1 cellular context compared by ENCODE assay signal in the genomic region with DNA sequence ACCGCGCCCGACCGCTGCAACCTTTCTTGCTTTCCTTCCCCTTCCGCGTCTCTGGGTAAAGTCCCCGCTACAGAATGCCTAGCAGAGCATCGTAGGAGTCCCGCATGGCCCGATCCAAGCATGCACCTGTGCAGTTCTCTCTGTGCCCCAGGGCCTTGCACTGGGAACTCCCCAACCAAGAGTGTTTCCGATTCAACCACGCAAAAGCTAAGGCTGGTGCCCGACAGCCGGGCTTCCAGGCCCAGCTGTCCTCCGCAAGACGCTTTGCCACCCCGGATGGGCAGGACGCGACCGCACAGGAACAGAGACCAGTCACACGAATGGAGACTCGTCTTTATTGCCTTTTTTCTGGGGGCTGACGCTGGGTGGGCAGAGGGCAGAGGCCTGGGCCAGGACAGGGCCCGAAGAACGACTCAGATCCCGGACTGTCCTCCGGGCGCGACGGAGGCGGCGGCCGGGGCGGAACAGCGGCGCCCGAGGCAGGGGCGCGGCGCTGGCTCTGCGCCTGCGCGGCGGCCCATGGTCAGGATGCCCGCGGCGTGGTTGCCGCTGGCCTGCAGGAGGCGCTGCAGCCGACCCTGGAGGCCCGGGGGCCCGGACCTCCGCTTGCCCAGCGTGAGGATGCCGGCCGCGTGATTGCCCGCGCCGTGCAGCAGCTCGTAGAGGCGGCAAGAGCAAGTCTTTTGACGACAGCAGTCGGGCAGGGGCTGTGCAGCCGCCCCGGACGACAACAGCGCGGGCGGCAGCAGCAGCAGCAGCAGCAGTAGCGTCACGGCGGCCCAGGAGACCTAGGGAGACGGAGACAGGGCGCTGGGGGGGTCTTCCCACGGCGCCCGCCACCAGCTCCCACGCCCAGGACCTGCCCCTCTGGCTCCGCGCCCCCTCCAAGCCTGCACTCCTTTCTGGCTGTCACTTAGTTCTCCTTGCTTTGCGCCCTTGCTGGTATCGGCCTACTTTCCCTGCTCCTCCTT.
TF ChIP-seq lines count a peak whose summit lies in the region.

No MANE protein-coding gene starts in this region.

TF ChIP-seq in HepG2, 621 proteins besides CTCF, POLR2A, EP300 and RAD21 (continued from another document and continues in another):
- no peak for TF ChIP-seq RNF219 (CRISPR knock-in tag; IDR thresholded peaks at IDR 0.05)
- TF ChIP-seq, protein P1, sequence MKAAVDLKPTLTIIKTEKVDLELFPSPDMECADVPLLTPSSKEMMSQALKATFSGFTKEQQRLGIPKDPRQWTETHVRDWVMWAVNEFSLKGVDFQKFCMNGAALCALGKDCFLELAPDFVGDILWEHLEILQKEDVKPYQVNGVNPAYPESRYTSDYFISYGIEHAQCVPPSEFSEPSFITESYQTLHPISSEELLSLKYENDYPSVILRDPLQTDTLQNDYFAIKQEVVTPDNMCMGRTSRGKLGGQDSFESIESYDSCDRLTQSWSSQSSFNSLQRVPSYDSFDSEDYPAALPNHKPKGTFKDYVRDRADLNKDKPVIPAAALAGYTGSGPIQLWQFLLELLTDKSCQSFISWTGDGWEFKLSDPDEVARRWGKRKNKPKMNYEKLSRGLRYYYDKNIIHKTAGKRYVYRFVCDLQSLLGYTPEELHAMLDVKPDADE (CRISPR knock-in tag; IDR thresholded peaks at IDR 0.05): peak; percentile 91; the same call in 1 of the 2 replicates
- TF ChIP-seq CCAR2 (optimal IDR thresholded peaks at IDR 0.05; ENCODE audit: low read depth, low read length): no peak
- TF ChIP-seq, protein P2, sequence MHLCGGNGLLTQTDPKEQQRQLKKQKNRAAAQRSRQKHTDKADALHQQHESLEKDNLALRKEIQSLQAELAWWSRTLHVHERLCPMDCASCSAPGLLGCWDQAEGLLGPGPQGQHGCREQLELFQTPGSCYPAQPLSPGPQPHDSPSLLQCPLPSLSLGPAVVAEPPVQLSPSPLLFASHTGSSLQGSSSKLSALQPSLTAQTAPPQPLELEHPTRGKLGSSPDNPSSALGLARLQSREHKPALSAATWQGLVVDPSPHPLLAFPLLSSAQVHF (CRISPR knock-in tag; IDR thresholded peaks at IDR 0.05): peak; percentile 91
- TF ChIP-seq, protein P3, sequence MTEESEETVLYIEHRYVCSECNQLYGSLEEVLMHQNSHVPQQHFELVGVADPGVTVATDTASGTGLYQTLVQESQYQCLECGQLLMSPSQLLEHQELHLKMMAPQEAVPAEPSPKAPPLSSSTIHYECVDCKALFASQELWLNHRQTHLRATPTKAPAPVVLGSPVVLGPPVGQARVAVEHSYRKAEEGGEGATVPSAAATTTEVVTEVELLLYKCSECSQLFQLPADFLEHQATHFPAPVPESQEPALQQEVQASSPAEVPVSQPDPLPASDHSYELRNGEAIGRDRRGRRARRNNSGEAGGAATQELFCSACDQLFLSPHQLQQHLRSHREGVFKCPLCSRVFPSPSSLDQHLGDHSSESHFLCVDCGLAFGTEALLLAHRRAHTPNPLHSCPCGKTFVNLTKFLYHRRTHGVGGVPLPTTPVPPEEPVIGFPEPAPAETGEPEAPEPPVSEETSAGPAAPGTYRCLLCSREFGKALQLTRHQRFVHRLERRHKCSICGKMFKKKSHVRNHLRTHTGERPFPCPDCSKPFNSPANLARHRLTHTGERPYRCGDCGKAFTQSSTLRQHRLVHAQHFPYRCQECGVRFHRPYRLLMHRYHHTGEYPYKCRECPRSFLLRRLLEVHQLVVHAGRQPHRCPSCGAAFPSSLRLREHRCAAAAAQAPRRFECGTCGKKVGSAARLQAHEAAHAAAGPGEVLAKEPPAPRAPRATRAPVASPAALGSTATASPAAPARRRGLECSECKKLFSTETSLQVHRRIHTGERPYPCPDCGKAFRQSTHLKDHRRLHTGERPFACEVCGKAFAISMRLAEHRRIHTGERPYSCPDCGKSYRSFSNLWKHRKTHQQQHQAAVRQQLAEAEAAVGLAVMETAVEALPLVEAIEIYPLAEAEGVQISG (CRISPR knock-in tag; IDR thresholded peaks at IDR 0.05): peak; percentile 80
- TF ChIP-seq, protein P4, sequence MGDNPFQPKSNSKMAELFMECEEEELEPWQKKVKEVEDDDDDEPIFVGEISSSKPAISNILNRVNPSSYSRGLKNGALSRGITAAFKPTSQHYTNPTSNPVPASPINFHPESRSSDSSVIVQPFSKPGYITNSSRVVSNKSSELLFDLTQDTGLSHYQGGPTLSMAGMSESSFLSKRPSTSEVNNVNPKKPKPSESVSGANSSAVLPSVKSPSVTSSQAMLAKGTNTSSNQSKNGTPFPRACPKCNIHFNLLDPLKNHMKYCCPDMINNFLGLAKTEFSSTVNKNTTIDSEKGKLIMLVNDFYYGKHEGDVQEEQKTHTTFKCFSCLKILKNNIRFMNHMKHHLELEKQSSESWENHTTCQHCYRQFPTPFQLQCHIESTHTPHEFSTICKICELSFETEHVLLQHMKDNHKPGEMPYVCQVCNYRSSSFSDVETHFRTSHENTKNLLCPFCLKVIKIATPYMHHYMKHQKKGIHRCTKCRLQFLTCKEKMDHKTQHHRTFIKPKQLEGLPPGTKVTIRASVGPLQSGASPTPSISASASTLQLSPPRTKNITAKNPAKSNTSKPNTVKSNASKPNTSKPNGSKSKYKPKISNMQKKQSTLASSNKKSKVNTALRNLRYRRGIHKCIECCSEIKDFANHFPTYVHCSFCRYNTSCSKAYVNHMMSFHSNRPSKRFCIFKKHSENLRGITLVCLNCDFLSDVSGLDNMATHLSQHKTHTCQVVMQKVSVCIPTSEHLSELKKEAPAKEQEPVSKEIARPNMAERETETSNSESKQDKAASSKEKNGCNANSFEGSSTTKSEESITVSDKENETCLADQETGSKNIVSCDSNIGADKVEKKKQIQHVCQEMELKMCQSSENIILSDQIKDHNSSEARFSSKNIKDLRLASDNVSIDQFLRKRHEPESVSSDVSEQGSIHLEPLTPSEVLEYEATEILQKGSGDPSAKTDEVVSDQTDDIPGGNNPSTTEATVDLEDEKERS (CRISPR knock-in tag; IDR thresholded peaks at IDR 0.05): peak; percentile 46; the same call in 1 of the 2 replicates
- TF ChIP-seq SOX5 (CRISPR knock-in tag; IDR thresholded peaks at IDR 0.05; ENCODE audit: borderline replicate concordance): peak; percentile 11; the same call in 1 of the 2 replicates
- TF ChIP-seq MXI1 (IDR thresholded peaks at IDR 0.05; ENCODE audit: borderline replicate concordance, low read depth, low read length): peak; percentile 69; the same call in 1 of the 3 replicates
- TF ChIP-seq ZNF891 (CRISPR knock-in tag; IDR thresholded peaks at IDR 0.05): peak; percentile 93
- peak; percentile 80 for TF ChIP-seq NRL (CRISPR knock-in tag; IDR thresholded peaks at IDR 0.05; ENCODE audit: borderline replicate concordance)
- TF ChIP-seq LCORL (IDR thresholded peaks at IDR 0.05): no peak
- peak; percentile 4; the same call in 1 of the 2 replicates for TF ChIP-seq LCORL (CRISPR knock-in tag; IDR thresholded peaks at IDR 0.05)
- TF ChIP-seq ZNF558 (CRISPR knock-in tag; IDR thresholded peaks at IDR 0.05; ENCODE audit: borderline replicate concordance): peak; percentile 72; the same call in 1 of the 2 replicates
- peak in 1 of 2 experiments; percentile 36; a peak in 1 of 4 replicates for TF ChIP-seq ATF4 (CRISPR knock-in tag; IDR thresholded peaks at IDR 0.05)
- no peak for TF ChIP-seq SRF (IDR thresholded peaks at IDR 0.05; ENCODE audit: low read depth, low read length)
- no peak for TF ChIP-seq SP5 (CRISPR knock-in tag; IDR thresholded peaks at IDR 0.05; ENCODE audit: borderline replicate concordance, low read depth)
- peak; percentile 81 for TF ChIP-seq ZBTB7A (CRISPR knock-in tag; IDR thresholded peaks at IDR 0.05)
- TF ChIP-seq HINFP (CRISPR knock-in tag; IDR thresholded peaks at IDR 0.05; ENCODE audit: low read depth): peak; percentile 53
- no peak; the same call in 1 of the 2 replicates for TF ChIP-seq ZNF652 (CRISPR knock-in tag; IDR thresholded peaks at IDR 0.05; ENCODE audit: borderline replicate concordance, low read depth)
- TF ChIP-seq ZMYM3 (CRISPR knock-in tag; IDR thresholded peaks at IDR 0.05): no peak; the same call in 1 of the 2 replicates
- no peak for TF ChIP-seq NR3C1 (CRISPR knock-in tag; IDR thresholded peaks at IDR 0.05)
- TF ChIP-seq ASH2L (IDR thresholded peaks at IDR 0.05; ENCODE audit: insufficient read length, low read depth, low read length): peak; percentile 51
- peak; percentile 13 for TF ChIP-seq SRSF1 (optimal IDR thresholded peaks at IDR 0.05; ENCODE audit: low read depth, low read length)
- TF ChIP-seq ZNF550 (CRISPR knock-in tag; IDR thresholded peaks at IDR 0.05; ENCODE audit: borderline replicate concordance): peak; percentile 64; the same call in 1 of the 2 replicates
- TF ChIP-seq JDP2 (CRISPR knock-in tag; IDR thresholded peaks at IDR 0.05; ENCODE audit: borderline replicate concordance): no peak
- TF ChIP-seq, protein P5, sequence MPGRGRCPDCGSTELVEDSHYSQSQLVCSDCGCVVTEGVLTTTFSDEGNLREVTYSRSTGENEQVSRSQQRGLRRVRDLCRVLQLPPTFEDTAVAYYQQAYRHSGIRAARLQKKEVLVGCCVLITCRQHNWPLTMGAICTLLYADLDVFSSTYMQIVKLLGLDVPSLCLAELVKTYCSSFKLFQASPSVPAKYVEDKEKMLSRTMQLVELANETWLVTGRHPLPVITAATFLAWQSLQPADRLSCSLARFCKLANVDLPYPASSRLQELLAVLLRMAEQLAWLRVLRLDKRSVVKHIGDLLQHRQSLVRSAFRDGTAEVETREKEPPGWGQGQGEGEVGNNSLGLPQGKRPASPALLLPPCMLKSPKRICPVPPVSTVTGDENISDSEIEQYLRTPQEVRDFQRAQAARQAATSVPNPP (CRISPR knock-in tag; IDR thresholded peaks at IDR 0.05): no peak
- peak; percentile 42; the same call in 1 of the 2 replicates for TF ChIP-seq KLF9 (CRISPR knock-in tag; IDR thresholded peaks at IDR 0.05; ENCODE audit: low read depth)
- TF ChIP-seq ETV6 (CRISPR knock-in tag; conservative IDR thresholded peaks at IDR 0.05): no peak; the same call in 1 of the 2 replicates
- TF ChIP-seq RELA (CRISPR knock-in tag; IDR thresholded peaks at IDR 0.05): no peak; the same call in 1 of the 2 replicates
- 0 out of 2 replicates have a peak, but pooled peaks have one; percentile 51 for TF ChIP-seq PRDM4 (CRISPR knock-in tag; IDR thresholded peaks at IDR 0.05; ENCODE audit: borderline replicate concordance)
- no peak for TF ChIP-seq ZNF572 (CRISPR knock-in tag; IDR thresholded peaks at IDR 0.05)
- no peak for TF ChIP-seq CENPX (CRISPR knock-in tag; IDR thresholded peaks at IDR 0.05)
- TF ChIP-seq ZNF605 (CRISPR knock-in tag; IDR thresholded peaks at IDR 0.05): peak; percentile 98
- peak; percentile 77 for TF ChIP-seq ZNF772 (CRISPR knock-in tag; IDR thresholded peaks at IDR 0.05)
- peak; percentile 69; the same call in 1 of the 2 replicates for TF ChIP-seq MIER2 (CRISPR knock-in tag; IDR thresholded peaks at IDR 0.05)
- no peak for TF ChIP-seq HNRNPH1 (optimal IDR thresholded peaks at IDR 0.05; ENCODE audit: low read depth, low read length)
